In genomic region chr11:71474141-71474770, GRCh38 we compare ENCODE assay signal across 22 cellular contexts. TPM values are rescaled to one million over a fixed set of nuclear protein-coding genes. Genes with fewer than 3 reads are reported as not detected.
A peak's percentile ranks its signal among the peaks of the same experiment; 100 is the strongest.
DNase-seq lines count a peak whose midpoint lies in the region; FAIRE-seq and TF ChIP-seq lines count a peak whose summit lies in the region.
"Had no signal": no experiment of that assay in that cellular context is flagged by ENCODE, and none has a peak within 500 bp of the region (broad histone marks: within the 10 kb centered on the region; RNA-seq: fewer than 3 reads in every experiment).

No MANE protein-coding gene starts in this region.

- no peak overlapping the region for H3K4me3 Mint-ChIP-seq in CD14-positive monocyte
- H3K4me3 Mint-ChIP-seq: CD8-positive, alpha-beta T cell had no signal

- peaks cover 31 to 40% of the 10 kb centered on the region in 2 donors for H3K36me3 ChIP-seq in kidney (ENCODE audit: control insufficient read depth in 1 of 2, insufficient read depth in 2 of 2, low read length in 2 of 2)
- peaks cover 3 to 96% (median 75%) of the 10 kb centered on the region in 6 donors for H3K36me3 ChIP-seq in spleen

- H3K9me3 Mint-ChIP-seq in CD14-positive monocyte: peaks cover 0 to 2% (median 0%) of the 10 kb centered on the region in 7 donors
- H3K9me3 Mint-ChIP-seq: CD8-positive, alpha-beta T cell had no signal

- no peaks in the 10 kb centered on the region for H3K9me3 ChIP-seq in kidney (ENCODE audit: control insufficient read depth in 1 of 2, low read length in 2 of 2)
- no peaks in the 10 kb centered on the region for H3K9me3 ChIP-seq in spleen
- H3K9me3 ChIP-seq: SK-N-SH had no signal

- no peaks in the 10 kb centered on the region for H3K27me3 Mint-ChIP-seq in CD14-positive monocyte (ENCODE audit: low read depth in 3 of 3)

- DNase-seq in CD14-positive monocyte (ENCODE audit: low spot score): peak; percentile 38
- peak; percentile 53 for DNase-seq in COR-L47 (lab: John Stamatoyannopoulos, UW)
- DNase-seq in kidney: peak; percentile 63
- DNase-seq in spleen: peak; percentile 42
- no peak for DNase-seq in SHP77 treated with DMSO at 0.1 percent for 48 hours (lab: John Stamatoyannopoulos, UW)
- no peak for DNase-seq in DMS79 (lab: John Stamatoyannopoulos, UW)
- DNase-seq in stimulated activated CD4-positive, alpha-beta T cell treated with anti-CD3 and anti-CD28 coated beads, Interleukin-4, amount 100 ng/mL, for 4 hours: no peak
- DNase-seq: C1 segment of cervical spinal cord, DND-41, NCI-H1048, NCI-H1417, NCI-H1694, NCI-H2029 treated with DMSO at 0.1 percent for 48 hours, NCI-H510A, NCI-H69, SK-N-SH had no signal

- TF ChIP-seq CTCF in CD14-positive monocyte (IDR thresholded peaks at IDR 0.05) (no peak), kidney (IDR thresholded peaks at IDR 0.05; ENCODE audit: borderline replicate concordance, extremely low read depth, insufficient read depth) (no peak), spleen (IDR thresholded peaks at IDR 0.05 in 8 of 11, conservative IDR thresholded peaks at IDR 0.05 in 3 of 11) (no peak)

- H3K27ac Mint-ChIP-seq in CD14-positive monocyte: peak overlapping the region in 2 of 7 donors; percentile 42 to 57
- H3K27ac Mint-ChIP-seq: CD8-positive, alpha-beta T cell had no signal

- H3K9ac ChIP-seq in kidney (ENCODE audit: low read length in 2 of 2): no peak overlapping the region
- H3K9ac ChIP-seq: SK-N-SH had no signal

- no peak overlapping the region for H3K27ac ChIP-seq in kidney (ENCODE audit: low read depth in 2 of 2, low read length in 2 of 2)
- H3K27ac ChIP-seq in spleen: no peak overlapping the region
- H3K27ac ChIP-seq: RWPE1 had no signal

- no peak for FAIRE-seq in kidney (lab: Jason Lieb, UNC)

- intact Hi-C loops in CD14-positive monocyte (cut with micrococcal nuclease) (no loop called here), kidney (cut with DNase I) (no loop called here), spleen (cut with DNase I; ENCODE audit: low total_unique reads) (no loop called here)

- H3K4me1 ChIP-seq in kidney (ENCODE audit: control insufficient read depth in 1 of 2, insufficient read depth in 1 of 2, low read depth in 1 of 2, low read length in 2 of 2) (no peaks in the 10 kb centered on the region), spleen (peaks cover 0 to 17% (median 7%) of the 10 kb centered on the region in 6 donors)

- H3K4me1 Mint-ChIP-seq in CD14-positive monocyte: no peaks in the 10 kb centered on the region

- TF ChIP-seq POLR2A in spleen (IDR thresholded peaks at IDR 0.05): no peak

- H3K36me3 Mint-ChIP-seq in CD14-positive monocyte: peaks cover 78 to 93% of the 10 kb centered on the region in 2 donors

- H3K4me3 ChIP-seq in kidney (ENCODE audit: low read length in 2 of 2): no peak overlapping the region
- H3K4me3 ChIP-seq in spleen: no peak overlapping the region

- 90 to 98% (median 96%) methylated on average over 16 to 27 of the region's 27 CpGs for WGBS in spleen, 5 donors

- H3K27me3 ChIP-seq in spleen (replicated peaks in 1 of 7): no peaks in the 10 kb centered on the region

RNA-seq across cellular contexts. Expression of gene NADSYN1, which starts 21.3 kb away (rescaled TPM):
- polyA plus RNA-seq in CD14-positive monocyte (10 to 100 TPM; 44.1 to 44.8 TPM), kidney (ENCODE audit: insufficient read depth, low read depth, low replicate concordance) (34.9 TPM), spleen (100 to 1,000 TPM in 1 of 3 donors, 10 to 100 TPM in 2; 68.4 to 101 (median 74.4) TPM)
- total RNA-seq in kidney (72.9 TPM), spleen (100 to 1,000 TPM in 6 of 7 donors, 10 to 100 TPM in 1; 89.6 to 137 (median 112) TPM)

RNA-seq across cellular contexts. Expression of gene DHCR7, which starts 26.1 kb away (rescaled TPM):
- polyA plus RNA-seq in CD14-positive monocyte (1 to 10 TPM; 2.2 to 3.9 TPM), kidney (ENCODE audit: insufficient read depth, low read depth, low replicate concordance) (35.2 TPM), spleen (1 to 10 TPM; 3.6 to 6.2 (median 4.4) TPM)
- total RNA-seq in kidney (17.8 TPM), spleen (10 to 100 TPM; 10.9 to 26.4 (median 18.2) TPM)

RNA-seq across cellular contexts. Expression of gene KRTAP5-7, which starts 52.8 kb away (rescaled TPM):
- polyA plus RNA-seq in CD14-positive monocyte (not detected), kidney (ENCODE audit: insufficient read depth, low read depth, low replicate concordance) (not detected), spleen (under 1 TPM in 1 of 3 donors, not detected in 2; 0.13 TPM)
- total RNA-seq in kidney (0.22 TPM), spleen (under 1 TPM in 3 of 7 donors, not detected in 4; 0.37 to 0.72 (median 0.70) TPM)
- total RNA-seq: A673; CD8-positive, alpha-beta T cell; H4; HT-29; OCI-LY7 had no signal

Comparison
In these comparisons a context has a peak if more than half of its experiments do, and no peak if none do; other contexts are left out.
1. DNase-seq: peak in CD14-positive monocyte (single experiment), COR-L47 (single experiment), kidney (single experiment) and spleen (single experiment); none in SHP77 treated with DMSO at 0.1 percent for 48 hours (single experiment), DMS79 (single experiment) and stimulated activated CD4-positive, alpha-beta T cell treated with anti-CD3 and anti-CD28 coated beads, Interleukin-4, amount 100 ng/mL, for 4 hours (0 of 2).